In genomic region chr1:117758444-117759316, GRCh38 we compare ENCODE assay signal across 8 cellular contexts.
DNase-seq lines count a peak whose midpoint lies in the region; ATAC-seq and TF ChIP-seq lines count a peak whose summit lies in the region.

No MANE protein-coding gene starts in this region.

- H3K27me3 Mint-ChIP-seq in T-helper 17 cell = peaks cover 32% of the 10 kb centered on the region

- no peaks in the 10 kb centered on the region for H3K4me1 ChIP-seq in ascending aorta

- H3K36me3 ChIP-seq in ascending aorta = no peaks in the 10 kb centered on the region

- H3K9me3 ChIP-seq in T-helper 17 cell (ENCODE audit: control insufficient read depth, low read length, poor library complexity, severe bottlenecking) (no peaks in the 10 kb centered on the region), ascending aorta (no peaks in the 10 kb centered on the region)

- peak; percentile 73 for ATAC-seq in HG02588 (IDR thresholded peaks at IDR 0.05; ENCODE audit: unreplicated experiment)
- peak; percentile 93 for ATAC-seq in T-helper 17 cell
- ATAC-seq in sciatic nerve = peak; percentile 96

- peak overlapping the region; percentile 84 for H3K27ac Mint-ChIP-seq in T-helper 17 cell

- intact Hi-C loops in ascending aorta (cut with DNase I) (loop anchor here (1.0 to 10.0 kb wide), 4 partner anchors 138 to 394 kb away; partner anchors contain the start of gene MAN1A2), sciatic nerve (cut with DNase I) (loop anchor here (10.0 kb wide), 1 partner anchor 244 kb away; no protein-coding TSS in a partner anchor)

- peak; percentile 66 to 87 (median 86) for TF ChIP-seq CTCF in ascending aorta (IDR thresholded peaks at IDR 0.05)

- no peaks in the 10 kb centered on the region for H3K27me3 ChIP-seq in ascending aorta

- peaks cover 21% of the 10 kb centered on the region for H3K4me1 Mint-ChIP-seq in T-helper 17 cell

- H3K4me3 Mint-ChIP-seq in T-helper 17 cell = peak overlapping the region; percentile 94

- H3K4me3 ChIP-seq in ascending aorta = peak overlapping the region; percentile 52 to 68

- DNase-seq in GM04503 (ENCODE audit: low read depth) = peak; percentile 45
- DNase-seq in NCI-H1436 treated with DMSO at 0.1 percent for 48 hours (lab: John Stamatoyannopoulos, UW) = peak; percentile 5
- peak; percentile 47 to 50 (median 50) for DNase-seq in T-helper 17 cell
- DNase-seq in ascending aorta (ENCODE audit: low spot score in 2 of 2) = peak in 1 of 2 donors; percentile 82
- peak; percentile 36 to 64 for DNase-seq in hippocampal formation (lab: John Stamatoyannopoulos, UW)
- peak; percentile 78 for DNase-seq in sciatic nerve (ENCODE audit: low spot score)
- no peak for DNase-seq in GOT3 (lab: John Stamatoyannopoulos, UW)

- H3K27ac ChIP-seq in ascending aorta = no peak overlapping the region

- peaks cover 4% of the 10 kb centered on the region for H3K36me3 Mint-ChIP-seq in T-helper 17 cell (ENCODE audit: low read depth)
